8 cellular contexts compared by ENCODE assay signal in the genomic region with DNA sequence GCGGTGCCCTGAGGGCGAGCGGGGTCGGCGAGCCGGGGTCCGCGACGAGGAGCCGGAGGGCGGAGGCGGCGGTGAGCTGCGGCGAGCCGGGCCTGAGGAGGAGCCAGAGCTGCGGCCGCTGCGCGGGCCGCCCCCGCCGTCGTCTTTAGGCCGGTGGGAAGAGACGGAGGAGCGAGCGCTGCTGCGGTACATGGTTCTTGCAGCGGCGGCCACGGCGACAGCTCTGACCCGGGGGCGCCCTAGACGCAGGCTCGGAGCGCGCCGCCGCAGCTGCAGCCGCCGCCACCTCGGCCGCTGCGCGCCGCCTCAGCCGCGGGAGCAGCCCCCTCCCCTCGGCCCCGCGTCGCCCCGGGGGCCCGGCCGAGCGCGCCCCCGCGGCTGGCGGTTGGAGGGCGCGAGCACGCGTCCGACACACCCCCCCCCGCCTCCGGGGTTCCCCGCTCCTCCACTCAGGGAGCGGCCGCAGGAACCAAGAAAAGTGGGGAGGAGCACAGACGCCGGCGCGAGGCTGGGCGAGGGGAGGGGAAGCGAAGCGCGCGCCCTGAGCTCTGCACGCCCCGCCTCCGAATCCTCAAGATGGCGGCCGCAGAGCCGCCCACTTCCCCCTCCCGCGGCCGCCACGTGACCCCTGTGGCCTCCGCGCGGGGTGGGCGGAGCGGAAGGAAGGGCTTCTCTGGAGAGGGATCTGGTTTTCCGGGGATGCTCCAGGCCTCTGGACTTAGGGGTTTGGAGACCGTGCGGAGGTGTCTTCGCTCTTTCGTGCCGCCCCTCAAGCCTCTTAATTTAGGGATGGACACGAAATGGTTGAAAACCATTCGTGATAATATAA. TPM values are rescaled to one million over a fixed set of nuclear protein-coding genes. Genes with fewer than 3 reads are reported as not detected.
A peak's percentile ranks its signal among the peaks of the same experiment; 100 is the strongest.
DNase-seq lines count a peak whose midpoint lies in the region; ATAC-seq and TF ChIP-seq lines count a peak whose summit lies in the region.

A gene with protein sequence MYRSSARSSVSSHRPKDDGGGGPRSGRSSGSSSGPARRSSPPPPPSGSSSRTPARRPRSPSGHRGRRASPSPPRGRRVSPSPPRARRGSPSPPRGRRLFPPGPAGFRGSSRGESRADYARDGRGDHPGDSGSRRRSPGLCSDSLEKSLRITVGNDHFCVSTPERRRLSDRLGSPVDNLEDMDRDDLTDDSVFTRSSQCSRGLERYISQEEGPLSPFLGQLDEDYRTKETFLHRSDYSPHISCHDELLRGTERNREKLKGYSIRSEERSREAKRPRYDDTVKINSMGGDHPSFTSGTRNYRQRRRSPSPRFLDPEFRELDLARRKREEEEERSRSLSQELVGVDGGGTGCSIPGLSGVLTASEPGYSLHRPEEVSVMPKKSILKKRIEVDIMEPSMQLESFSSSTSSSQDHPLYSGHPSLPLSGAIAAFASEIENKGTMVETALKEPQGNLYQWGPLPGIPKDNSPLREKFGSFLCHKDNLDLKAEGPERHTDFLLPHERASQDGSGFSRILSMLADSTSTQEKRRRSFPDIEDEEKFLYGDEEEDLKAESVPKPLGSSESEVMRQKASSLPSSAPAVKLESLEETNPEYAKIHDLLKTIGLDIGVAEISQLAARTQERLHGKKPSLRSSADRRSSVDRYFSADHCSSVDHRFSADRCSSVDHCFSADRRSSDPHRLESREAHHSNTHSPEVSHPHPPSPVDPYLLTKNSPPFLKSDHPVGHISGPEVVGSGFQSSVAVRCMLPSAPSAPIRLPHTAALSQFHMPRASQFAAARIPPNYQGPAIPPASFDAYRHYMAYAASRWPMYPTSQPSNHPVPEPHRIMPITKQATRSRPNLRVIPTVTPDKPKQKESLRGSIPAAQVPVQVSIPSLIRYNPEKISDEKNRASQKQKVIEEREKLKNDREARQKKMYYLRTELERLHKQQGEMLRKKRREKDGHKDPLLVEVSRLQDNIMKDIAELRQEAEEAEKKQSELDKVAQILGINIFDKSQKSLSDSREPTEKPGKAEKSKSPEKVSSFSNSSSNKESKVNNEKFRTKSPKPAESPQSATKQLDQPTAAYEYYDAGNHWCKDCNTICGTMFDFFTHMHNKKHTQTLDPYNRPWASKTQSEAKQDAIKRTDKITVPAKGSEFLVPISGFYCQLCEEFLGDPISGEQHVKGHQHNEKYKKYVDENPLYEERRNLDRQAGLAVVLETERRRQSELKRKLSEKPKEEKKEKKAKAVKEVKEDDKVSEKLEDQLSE (N-terminal part only) (minus strand): TSS at position 474 of the 829 bp plus-strand sequence. CDS start 282 bp downstream, at position 192.

- H3K27me3 ChIP-seq in rectal smooth muscle tissue (ENCODE audit: control insufficient read depth, insufficient read depth, low read length) (no peaks in the 10 kb centered on the region), vagina (no peaks in the 10 kb centered on the region)

- H3K4me1 ChIP-seq in rectal smooth muscle tissue (ENCODE audit: control insufficient read depth, insufficient read depth, low read length) (peaks cover 10% of the 10 kb centered on the region), vagina (peaks cover 34% of the 10 kb centered on the region)

- in situ Hi-C loops in astrocyte of the cerebellum (cut with HindIII; ENCODE audit: low sequenced_read_pairs) = no loop called here

- H3K4me3 ChIP-seq in astrocyte of the cerebellum (ENCODE audit: low read depth, low read length) = peak within 1 kb of the TSS; percentile 58
- peak within 1 kb of the TSS; percentile 64 for H3K4me3 ChIP-seq in rectal smooth muscle tissue (ENCODE audit: low read length)
- H3K4me3 ChIP-seq in vagina = peak within 1 kb of the TSS; percentile 65 to 95

- peak; percentile 12 to 18 for TF ChIP-seq POLR2A in vagina (IDR thresholded peaks at IDR 0.05)

- H3K27ac ChIP-seq in rectal smooth muscle tissue (ENCODE audit: low read depth, low read length) = peak within 1 kb of the TSS; percentile 73
- peak within 1 kb of the TSS; percentile 86 for H3K27ac ChIP-seq in vagina

- peak; percentile 34 for ATAC-seq in GM18508 (IDR thresholded peaks at IDR 0.05; ENCODE audit: insufficient read depth, unreplicated experiment)
- peak; percentile 82 for ATAC-seq in HG03025 (IDR thresholded peaks at IDR 0.05; ENCODE audit: low FRiP score, unreplicated experiment)

- TF ChIP-seq CTCF in astrocyte of the cerebellum (IDR thresholded peaks at IDR 0.05; ENCODE audit: low read depth, low read length, missing control alignments) (no peak), vagina (IDR thresholded peaks at IDR 0.05) (no peak)

- DNase-seq in NCI-H2081 (lab: John Stamatoyannopoulos, UW) (peak; percentile 98), T-helper 9 cell (peak; percentile 90), astrocyte of the cerebellum (ENCODE audit: low read depth) (peak; percentile 91), hepatic stellate cell (ENCODE audit: low spot score) (peak; percentile 93), vagina (ENCODE audit: extremely low spot score in 2 of 2) (peak in 1 of 2 donors; percentile 94)

- peak within 1 kb of the TSS; percentile 58 for H3K9ac ChIP-seq in rectal smooth muscle tissue (ENCODE audit: low read length)

- intact Hi-C loops in vagina (cut with DNase I) = loop anchor here (2.0 to 10.0 kb wide), 2 partner anchors 57 to 135 kb away; a partner anchor contains a TSS

- H3K36me3 ChIP-seq in rectal smooth muscle tissue (ENCODE audit: control insufficient read depth, insufficient read depth, low read length) (peaks cover 4% of the 10 kb centered on the region), vagina (peaks cover 0 to 8% of the 10 kb centered on the region in 2 donors)

- H3K9me3 ChIP-seq in vagina = no peaks in the 10 kb centered on the region

RNA-seq across cellular contexts. Expression of the gene that starts here (rescaled TPM):
- 17.2 TPM for total RNA-seq in vagina
